23 cellular contexts compared by ENCODE assay signal in genomic region chr9:25542319-25542718, GRCh38.
DNase-seq lines count a peak whose midpoint lies in the region; ATAC-seq, FAIRE-seq and TF ChIP-seq lines count a peak whose summit lies in the region.
"Had no signal": no experiment of that assay in that cellular context is flagged by ENCODE, and none has a peak within 500 bp of the region (broad histone marks: within the 10 kb centered on the region; RNA-seq: fewer than 3 reads in every experiment).

No MANE protein-coding gene starts in this region.

- intact Hi-C loops in cardiac septum (cut with DNase I), result no loop called here
- intact Hi-C loops in mammary epithelial cell (cut with micrococcal nuclease), result no loop called here

- H3K4ac ChIP-seq in H1 (replicated peaks; ENCODE audit: insufficient read length, low read depth, low read length), result no peak overlapping the region
- no peak overlapping the region for H3K4ac ChIP-seq in neuronal stem cell (ENCODE audit: low read length)

- H3K27me3 ChIP-seq in SK-N-SH (ENCODE audit: insufficient read depth) (no peaks in the 10 kb centered on the region), H1 (replicated peaks in 1 of 4; ENCODE audit: control insufficient read depth in 3 of 4, extremely low read depth in 1 of 4, insufficient read depth in 3 of 4, low read length in 3 of 4) (no peaks in the 10 kb centered on the region), neuronal stem cell (ENCODE audit: control insufficient read depth in 3 of 3, insufficient read depth in 3 of 3, low read depth in 1 of 3, low read length in 3 of 3) (no peaks in the 10 kb centered on the region), upper lobe of left lung (no peaks in the 10 kb centered on the region), mammary epithelial cell (ENCODE audit: insufficient read depth, low read length) (no peaks in the 10 kb centered on the region)
- H3K27me3 ChIP-seq: BLaER1 treated with 17β-estradiol and CSF1 and Interleukin-3, amounts not matched to agents 10 nM and 100 nM had no signal

- no peaks in the 10 kb centered on the region for H3K9me2 ChIP-seq in SK-N-SH

- WGBS in SK-N-SH (ENCODE audit: low lambda C conversion rate), result 43% methylated on average over 8 of the region's 8 CpGs
- 93% methylated on average over 8 of the region's 8 CpGs; no CpG with 5 or more reads in 1 of the 2 experiments for WGBS in H1 (ENCODE audit: extremely low coverage in 1 of 2, insufficient coverage in 1 of 2, insufficient read length in 1 of 2, insufficient replicate concordance in 2 of 2, low coverage in 1 of 2, low lambda C conversion rate in 2 of 2, missing lambda C conversion rate in 1 of 2), 2 experiments
- WGBS in neuronal stem cell (ENCODE audit: extremely low coverage in 2 of 2, insufficient read length in 2 of 2, insufficient replicate concordance in 1 of 2), 2 donors, result no CpG with 5 or more reads among the region's 8 CpGs
- 89 to 92% methylated on average over 8 of the region's 8 CpGs for WGBS in upper lobe of left lung, 2 donors
- 79% methylated on average over 8 of the region's 8 CpGs for WGBS in mammary epithelial cell (ENCODE audit: low coverage, missing lambda C conversion rate)

- H3K79me1 ChIP-seq in H1 (ENCODE audit: low read depth, low read length) (no peaks in the 10 kb centered on the region), neuronal stem cell (ENCODE audit: low read depth, low read length) (no peaks in the 10 kb centered on the region)

- no peak overlapping the region for H2BK120ac ChIP-seq in H1 (replicated peaks; ENCODE audit: low read depth, low read length)
- no peak overlapping the region for H2BK120ac ChIP-seq in neuronal stem cell (ENCODE audit: low read depth, low read length)

- H4K20me1 ChIP-seq in SK-N-SH (ENCODE audit: insufficient read depth), result no peaks in the 10 kb centered on the region
- H4K20me1 ChIP-seq in H1 (replicated peaks in 1 of 2; ENCODE audit: control insufficient read depth in 1 of 2, insufficient read depth in 2 of 2, low read length in 2 of 2), result no peaks in the 10 kb centered on the region
- no peaks in the 10 kb centered on the region for H4K20me1 ChIP-seq in mammary epithelial cell (ENCODE audit: insufficient read depth, low read length)
- H4K20me1 ChIP-seq: BLaER1 treated with 17β-estradiol and CSF1 and Interleukin-3, amounts not matched to agents 10 nM and 100 nM had no signal

- in situ Hi-C loops in mammary epithelial cell (cut with MboI; ENCODE audit: low sequenced_read_pairs in 2 of 2), result loop anchor here in 1 of 2 donors (25.0 kb wide), 1 partner anchor 105 kb away; no protein-coding TSS in a partner anchor

- no peak overlapping the region for H2BK20ac ChIP-seq in H1 (ENCODE audit: low read length)

- no peak overlapping the region for H3K14ac ChIP-seq in H1 (ENCODE audit: insufficient read length)
- no peak overlapping the region for H3K14ac ChIP-seq in neuronal stem cell (ENCODE audit: low read length)

- TF ChIP-seq EP300 in SK-N-SH (IDR thresholded peaks at IDR 0.05; ENCODE audit: borderline replicate concordance in 1 of 2, low read depth in 1 of 2, low read length in 1 of 2) (no peak), H1 (IDR thresholded peaks at IDR 0.05; ENCODE audit: borderline replicate concordance in 1 of 2, low read depth in 2 of 2, low read length in 2 of 2) (no peak), upper lobe of left lung (IDR thresholded peaks at IDR 0.05) (no peak)

- H2BK15ac ChIP-seq in H1 (ENCODE audit: low read length), result no peak overlapping the region
- peak overlapping the region; percentile 89 for H2BK15ac ChIP-seq in neuronal stem cell (ENCODE audit: low read length)

- H3K23ac ChIP-seq in H1 (ENCODE audit: insufficient read length) (no peak overlapping the region), neuronal stem cell (ENCODE audit: low read depth, low read length, poor library complexity) (no peak overlapping the region)

- H3K36me3 ChIP-seq in SK-N-SH (replicated peaks in 1 of 2; ENCODE audit: control insufficient read depth in 1 of 2, insufficient read depth in 2 of 2, low read length in 1 of 2), result no peaks in the 10 kb centered on the region
- H3K36me3 ChIP-seq in H1 (ENCODE audit: control insufficient read depth in 2 of 4, insufficient read depth in 4 of 4, low read length in 3 of 4), result no peaks in the 10 kb centered on the region
- H3K36me3 ChIP-seq in neuronal stem cell (replicated peaks in 1 of 2; ENCODE audit: control insufficient read depth in 2 of 2, insufficient read depth in 2 of 2, low read length in 2 of 2), result no peaks in the 10 kb centered on the region
- no peaks in the 10 kb centered on the region for H3K36me3 ChIP-seq in upper lobe of left lung
- no peaks in the 10 kb centered on the region for H3K36me3 ChIP-seq in mammary epithelial cell (ENCODE audit: insufficient read depth, low read length)
- H3K36me3 ChIP-seq: BLaER1 treated with 17β-estradiol and CSF1 and Interleukin-3, amounts not matched to agents 10 nM and 100 nM had no signal

- H3K4me2 ChIP-seq in SK-N-SH (no peak overlapping the region), H1 (ENCODE audit: insufficient read depth in 1 of 2, low read depth in 2 of 2, low read length in 2 of 2) (no peak overlapping the region), neuronal stem cell (ENCODE audit: insufficient read depth, low read length, poor library complexity, severe bottlenecking) (no peak overlapping the region), mammary epithelial cell (ENCODE audit: insufficient read depth, low read depth, low read length) (no peak overlapping the region)
- H3K4me2 ChIP-seq: BLaER1 treated with 17β-estradiol and CSF1 and Interleukin-3, amounts not matched to agents 10 nM and 100 nM had no signal

- POLR2A ChIA-PET in SK-N-SH (lab: Yijun Ruan, JAX), result no interaction called here
- POLR2A ChIA-PET in H1 (lab: Charles Lee; ENCODE audit: partially characterized antibody), result no interaction called here

- no peak overlapping the region for H4K8ac ChIP-seq in H1 (ENCODE audit: extremely low read depth, insufficient read depth, low read length)
- no peak overlapping the region for H4K8ac ChIP-seq in neuronal stem cell (ENCODE audit: low read depth, low read length)

- ATAC-seq in SK-N-SH treated with all-trans-retinoic acid at 6 μM for 48 hours, result no peak
- ATAC-seq in upper lobe of left lung (ENCODE audit: low FRiP score in 2 of 2), result no peak
- no peak for ATAC-seq in HG03095 (IDR thresholded peaks at IDR 0.05; ENCODE audit: unreplicated experiment)
- ATAC-seq: GM12878 had no signal

- TF ChIP-seq CTCF in SK-N-SH (IDR thresholded peaks at IDR 0.05) (no peak), H1 (IDR thresholded peaks at IDR 0.05; ENCODE audit: control extremely low read depth in 1 of 3, insufficient read depth in 1 of 3, low read depth in 1 of 3, low read length in 3 of 3) (no peak), upper lobe of left lung (IDR thresholded peaks at IDR 0.05) (no peak), mammary epithelial cell (conservative IDR thresholded peaks at IDR 0.05 in 1 of 2, IDR thresholded peaks at IDR 0.05 in 1 of 2; ENCODE audit: extremely low read depth in 1 of 2, insufficient read depth in 1 of 2, low read depth in 1 of 2, low read length in 2 of 2) (no peak)

- no peak overlapping the region for H3K27ac ChIP-seq in SK-N-SH (ENCODE audit: low read depth in 2 of 2, low read length in 1 of 2)
- H3K27ac ChIP-seq in H1 (ENCODE audit: low read depth, low read length), result no peak overlapping the region
- H3K27ac ChIP-seq in neuronal stem cell (replicated peaks; ENCODE audit: low read length), result no peak overlapping the region
- no peak overlapping the region for H3K27ac ChIP-seq in upper lobe of left lung
- no peak overlapping the region for H3K27ac ChIP-seq in mammary epithelial cell (ENCODE audit: insufficient read depth, low read depth, low read length)
- H3K27ac ChIP-seq: 22Rv1; BLaER1 treated with 17β-estradiol and CSF1 and Interleukin-3, amounts not matched to agents 10 nM and 100 nM had no signal

- no peak overlapping the region for H3K56ac ChIP-seq in H1 (replicated peaks; ENCODE audit: insufficient read length, low read depth, low read length)

- H2AK5ac ChIP-seq in H1 (ENCODE audit: low read depth, low read length), result no peak overlapping the region
- H2AK5ac ChIP-seq in neuronal stem cell (ENCODE audit: low read depth, low read length), result no peak overlapping the region

- H4K91ac ChIP-seq in H1 (replicated peaks; ENCODE audit: insufficient read length, low read length) (no peak overlapping the region), neuronal stem cell (ENCODE audit: low read depth, low read length, poor library complexity) (no peak overlapping the region)

- DNase-seq in SK-N-SH (no peak), H1 (ENCODE audit: low read depth in 1 of 2, low spot score in 2 of 2) (no peak), neuronal stem cell (ENCODE audit: low spot score) (no peak), cardiac septum (ENCODE audit: low spot score) (no peak), upper lobe of left lung (no peak), mammary epithelial cell (no peak)
- DNase-seq: CD4-positive, alpha-beta T cell; CD8-positive, alpha-beta memory T cell; DMS 273 treated with DMSO at 0.1 percent for 48 hours; DMS79; EL; GDM1; GOT3; H7; HCEC 1CT had no signal

- CTCF ChIA-PET in SK-N-SH (lab: Yijun Ruan, JAX), result no interaction called here
- CTCF ChIA-PET in H1 (lab: Charles Lee; ENCODE audit: partially characterized antibody), result no interaction called here
- CTCF ChIA-PET in mammary epithelial cell (lab: Charles Lee; ENCODE audit: low non-redundant PET), result no interaction called here

- H3K4me1 ChIP-seq in SK-N-SH (ENCODE audit: control insufficient read depth in 1 of 2, insufficient read depth in 2 of 2, low read depth in 1 of 2, low read length in 1 of 2) (no peaks in the 10 kb centered on the region), H1 (replicated peaks in 1 of 4; ENCODE audit: control insufficient read depth in 3 of 4, insufficient read depth in 4 of 4, low read length in 3 of 4) (peaks cover 0 to 6% (median 0%) of the 10 kb centered on the region in 4 experiments; a peak in 1 of 7 replicates), neuronal stem cell (ENCODE audit: control insufficient read depth in 2 of 2, insufficient read depth in 1 of 2, low read depth in 1 of 2, low read length in 2 of 2) (no peaks in the 10 kb centered on the region), upper lobe of left lung (no peaks in the 10 kb centered on the region), mammary epithelial cell (ENCODE audit: insufficient read depth, low read length) (no peaks in the 10 kb centered on the region)

- H3K9me3 ChIP-seq in SK-N-SH, result no peaks in the 10 kb centered on the region
- no peaks in the 10 kb centered on the region for H3K9me3 ChIP-seq in H1 (ENCODE audit: insufficient read depth in 2 of 2, low read depth in 1 of 2, low read length in 1 of 2)
- no peaks in the 10 kb centered on the region for H3K9me3 ChIP-seq in neuronal stem cell (replicated peaks in 1 of 2; ENCODE audit: control insufficient read depth in 2 of 2, insufficient read depth in 1 of 2, low read depth in 1 of 2, low read length in 2 of 2)
- H3K9me3 ChIP-seq in upper lobe of left lung, result no peaks in the 10 kb centered on the region
- no peaks in the 10 kb centered on the region for H3K9me3 ChIP-seq in mammary epithelial cell (replicated peaks; ENCODE audit: insufficient read depth, low read length)
- H3K9me3 ChIP-seq: BLaER1 treated with 17β-estradiol and CSF1 and Interleukin-3, amounts not matched to agents 10 nM and 100 nM had no signal

- FAIRE-seq in H1 (lab: Jason Lieb, UNC), result no peak
- FAIRE-seq: A204.1, D721Med, GM12878, GM18507 had no signal

- TF ChIP-seq POLR2A in H1 (IDR thresholded peaks at IDR 0.05; ENCODE audit: control extremely low read depth in 1 of 2, low read depth in 2 of 2, low read length in 2 of 2), result no peak
- TF ChIP-seq POLR2A in upper lobe of left lung (IDR thresholded peaks at IDR 0.05), result no peak

- H3K79me2 ChIP-seq in SK-N-SH (ENCODE audit: insufficient read depth) (no peaks in the 10 kb centered on the region), H1 (ENCODE audit: control insufficient read depth in 1 of 2, insufficient read depth in 2 of 2, low read length in 2 of 2) (no peaks in the 10 kb centered on the region), mammary epithelial cell (ENCODE audit: insufficient read depth, low read length) (no peaks in the 10 kb centered on the region)

- no peak overlapping the region for H4K5ac ChIP-seq in H1 (ENCODE audit: insufficient read length, low read depth, low read length)

- H2BK12ac ChIP-seq in H1 (ENCODE audit: low read depth, low read length) (no peak overlapping the region), neuronal stem cell (ENCODE audit: low read length) (no peak overlapping the region)

- dilution Hi-C loops in mammary epithelial cell (cut with HindIII; ENCODE audit: low sequenced_read_pairs), result no loop called here

- H2AFZ ChIP-seq in SK-N-SH (ENCODE audit: low read depth) (no peak overlapping the region), H1 (ENCODE audit: low read length) (0 out of 2 replicates have a peak overlapping the region, but pooled peaks have one; percentile 84), neuronal stem cell (ENCODE audit: low read length) (no peak overlapping the region), mammary epithelial cell (ENCODE audit: low read depth, low read length) (no peak overlapping the region)

- no peaks in the 10 kb centered on the region for H3K23me2 ChIP-seq in H1 (ENCODE audit: low read depth, low read length)

- H2BK5ac ChIP-seq in H1 (ENCODE audit: low read depth, low read length) (no peak overlapping the region), neuronal stem cell (ENCODE audit: low read length) (no peak overlapping the region)

- TF ChIP-seq RAD21 in SK-N-SH (IDR thresholded peaks at IDR 0.05; ENCODE audit: low read length), result no peak
- TF ChIP-seq RAD21 in H1 (IDR thresholded peaks at IDR 0.05 in 1 of 2, conservative IDR thresholded peaks at IDR 0.05 in 1 of 2; ENCODE audit: low read depth in 2 of 2, low read length in 2 of 2), result no peak

- BruUV-seq in mammary epithelial cell (replicated peaks; lab: Mats Ljungman, UMichigan), result no TSS peak

- H3K18ac ChIP-seq in H1 (ENCODE audit: extremely low read depth, low read length) (no peak overlapping the region), neuronal stem cell (ENCODE audit: low read length) (no peak overlapping the region)

- H3K9ac ChIP-seq in SK-N-SH (no peak overlapping the region), H1 (replicated peaks in 1 of 4; ENCODE audit: extremely low read depth in 1 of 4, low read depth in 3 of 4, low read length in 3 of 4) (no peak overlapping the region), neuronal stem cell (ENCODE audit: low read depth, low read length, poor library complexity) (no peak overlapping the region), mammary epithelial cell (ENCODE audit: insufficient read depth, low read length) (no peak overlapping the region)
- H3K9ac ChIP-seq: BLaER1 treated with 17β-estradiol and CSF1 and Interleukin-3, amounts not matched to agents 10 nM and 100 nM had no signal

- no peaks in the 10 kb centered on the region for H3F3A ChIP-seq in SK-N-SH (replicated peaks; ENCODE audit: insufficient read depth)

- no peak overlapping the region for H3K4me3 ChIP-seq in SK-N-SH (ENCODE audit: low read depth in 2 of 2, low read length in 1 of 2)
- no peak overlapping the region for H3K4me3 ChIP-seq in H1 (ENCODE audit: extremely low read depth in 1 of 4, insufficient read depth in 2 of 4, low read depth in 3 of 4, low read length in 4 of 4)
- H3K4me3 ChIP-seq in neuronal stem cell (ENCODE audit: low read length in 2 of 2), result no peak overlapping the region
- H3K4me3 ChIP-seq in upper lobe of left lung, result no peak overlapping the region
- no peak overlapping the region for H3K4me3 ChIP-seq in mammary epithelial cell (replicated peaks in 1 of 3; ENCODE audit: insufficient read depth in 1 of 3, low read depth in 2 of 3, low read length in 3 of 3)
- H3K4me3 ChIP-seq: BLaER1 treated with 17β-estradiol and CSF1 and Interleukin-3, amounts not matched to agents 10 nM and 100 nM; GM12878 had no signal
